ENCODE assay signal across 26 cellular contexts in the genomic region with DNA sequence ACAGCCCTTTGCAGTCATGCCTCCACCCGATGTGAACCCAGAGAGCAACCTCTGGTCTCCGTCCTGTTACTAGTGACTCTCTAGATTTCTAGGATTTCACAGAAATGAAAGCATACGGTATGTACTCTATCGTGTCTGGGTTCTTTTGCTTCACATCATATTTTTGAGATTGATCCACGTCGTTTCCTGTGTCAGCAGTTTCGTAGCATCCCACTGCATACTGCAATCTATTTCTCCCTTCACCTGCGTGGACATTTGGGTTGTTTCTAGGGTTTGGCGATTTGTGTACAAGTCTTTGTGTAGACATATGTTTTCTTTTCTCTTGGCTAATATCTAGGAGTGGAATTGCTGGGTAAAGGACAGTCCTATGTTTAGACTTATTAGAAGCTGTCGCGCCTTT.
A peak's percentile ranks its signal among the peaks of the same experiment; 100 is the strongest.
DNase-seq lines count a peak whose midpoint lies in the region; ATAC-seq, FAIRE-seq and TF ChIP-seq lines count a peak whose summit lies in the region.
"Had no signal": no experiment of that assay in that cellular context is flagged by ENCODE, and none has a peak within 500 bp of the region (broad histone marks: within the 10 kb centered on the region; RNA-seq: fewer than 3 reads in every experiment).

No MANE protein-coding gene starts in this region.

- H3K4me3 Mint-ChIP-seq in neural progenitor cell: peak overlapping the region; percentile 39
- H3K4me3 Mint-ChIP-seq: CD14-positive monocyte; CD4-positive, alpha-beta memory T cell; CD4-positive, CD25-positive, alpha-beta regulatory T cell; CD8-positive, alpha-beta memory T cell had no signal

- BruUV-seq in HepG2 (replicated peaks; lab: Mats Ljungman, UMichigan) (no TSS peak), K562 (replicated peaks; lab: Mats Ljungman, UMichigan) (no TSS peak)

- H2AFZ ChIP-seq in HepG2 (ENCODE audit: low read length): no peak overlapping the region
- H2AFZ ChIP-seq in K562 (ENCODE audit: low read depth, low read length): no peak overlapping the region
- no peak overlapping the region for H2AFZ ChIP-seq in neural progenitor cell (replicated peaks)

- H3K27ac ChIP-seq in HepG2 (ENCODE audit: extremely low read length, insufficient read depth, low read length) (no peak overlapping the region), right lobe of liver (no peak overlapping the region), K562 (ENCODE audit: extremely low read depth, low read depth, low read length) (no peak overlapping the region), neural progenitor cell (no peak overlapping the region)
- H3K27ac ChIP-seq: 22Rv1, BLaER1 had no signal

- TF ChIP-seq EP300 in HepG2 (IDR thresholded peaks at IDR 0.05; ENCODE audit: low read depth in 2 of 2, low read length in 2 of 2) (no peak), HepG2 (CRISPR knock-in tag; IDR thresholded peaks at IDR 0.05; ENCODE audit: borderline replicate concordance) (no peak), K562 (IDR thresholded peaks at IDR 0.05; ENCODE audit: low read length) (no peak)

- TF ChIP-seq POLR2A in HepG2 (IDR thresholded peaks at IDR 0.05; ENCODE audit: insufficient read depth in 1 of 2, low read depth in 2 of 2, low read length in 2 of 2): no peak
- no peak for TF ChIP-seq POLR2A in right lobe of liver (IDR thresholded peaks at IDR 0.05)
- no peak for TF ChIP-seq POLR2A in K562 (conservative IDR thresholded peaks at IDR 0.05)

- CTCF ChIA-PET in HepG2 (lab: Yijun Ruan, JAX; ENCODE audit: low intra/inter-chr PET ratio, low total read pairs) (no interaction called here), K562 (lab: Yijun Ruan, JAX; ENCODE audit: low intra/inter-chr PET ratio) (no interaction called here)

- peaks cover 20% of the 10 kb centered on the region for H3F3A ChIP-seq in neural progenitor cell (ENCODE audit: low read depth)

- TF ChIP-seq RAD21 in HepG2 (CRISPR knock-in tag; IDR thresholded peaks at IDR 0.05): no peak
- TF ChIP-seq RAD21 in K562 (CRISPR knock-in tag; conservative IDR thresholded peaks at IDR 0.05 in 1 of 2, IDR thresholded peaks at IDR 0.05 in 1 of 2): no peak

- H3K4me1 ChIP-seq in HepG2 (ENCODE audit: insufficient read depth, low read length): no peaks in the 10 kb centered on the region
- H3K4me1 ChIP-seq in right lobe of liver: no peaks in the 10 kb centered on the region
- no peaks in the 10 kb centered on the region for H3K4me1 ChIP-seq in K562 (replicated peaks in 1 of 2; ENCODE audit: control insufficient read depth in 2 of 2, insufficient read depth in 2 of 2, low read length in 2 of 2)
- peaks cover 43% of the 10 kb centered on the region for H3K4me1 ChIP-seq in neural progenitor cell
- H3K4me1 ChIP-seq: BLaER1 had no signal

- peak overlapping the region; percentile 34 for H3K27ac Mint-ChIP-seq in neural progenitor cell
- H3K27ac Mint-ChIP-seq: CD14-positive monocyte; CD4-positive, alpha-beta memory T cell; CD4-positive, CD25-positive, alpha-beta regulatory T cell; CD8-positive, alpha-beta memory T cell had no signal

- DNase-seq in HepG2 (ENCODE audit: low spot score): no peak
- no peak for DNase-seq in right lobe of liver
- DNase-seq in K562 (ENCODE audit: extremely low read depth in 1 of 4, low spot score in 3 of 4): no peak
- DNase-seq in neural progenitor cell (ENCODE audit: low spot score): no peak
- no peak for DNase-seq in NCI-H1436 (lab: John Stamatoyannopoulos, UW)
- DNase-seq: ACHN; BE2C; C1 segment of cervical spinal cord; CD4-positive, alpha-beta memory T cell; CD4-positive, CD25-positive, alpha-beta regulatory T cell; CD8-positive, alpha-beta memory T cell; COR-L47; DMS 273 treated with DMSO at 0.1 percent for 48 hours; DMS153; DMS53; DMS79; DND-41; EL; GDM1 had no signal

- in situ Hi-C loops in HepG2 (cut with HindIII; ENCODE audit: extremely low pct_ligation_motif_present, low pct_unique_long_range_greater_than_20kb): no loop called here
- in situ Hi-C loops in K562 (cut with MboI): no loop called here

- no peaks in the 10 kb centered on the region for H3K9me1 ChIP-seq in K562 (ENCODE audit: control insufficient read depth, insufficient read depth, low read length)

- no peaks in the 10 kb centered on the region for H3K36me3 Mint-ChIP-seq in neural progenitor cell
- H3K36me3 Mint-ChIP-seq: CD14-positive monocyte; CD4-positive, alpha-beta memory T cell; CD4-positive, CD25-positive, alpha-beta regulatory T cell; CD8-positive, alpha-beta memory T cell had no signal

- no peak for ATAC-seq in HepG2
- no peak for ATAC-seq in right lobe of liver
- no peak for ATAC-seq in K562
- ATAC-seq in HG02885 (IDR thresholded peaks at IDR 0.05; ENCODE audit: poor library complexity, unreplicated experiment): no peak
- ATAC-seq in HG03521 (IDR thresholded peaks at IDR 0.05; ENCODE audit: unreplicated experiment): no peak
- ATAC-seq: GM12878 had no signal

- H3K4me1 Mint-ChIP-seq in neural progenitor cell: peaks cover 22% of the 10 kb centered on the region
- H3K4me1 Mint-ChIP-seq: CD14-positive monocyte; CD4-positive, alpha-beta memory T cell; CD4-positive, CD25-positive, alpha-beta regulatory T cell; CD8-positive, alpha-beta memory T cell had no signal

- H4K20me1 ChIP-seq in HepG2 (ENCODE audit: insufficient read depth, low read length) (no peaks in the 10 kb centered on the region), K562 (replicated peaks; ENCODE audit: control insufficient read depth, insufficient read depth, low read length) (peaks cover 20% of the 10 kb centered on the region; the same call in 1 of the 2 replicates), neural progenitor cell (ENCODE audit: low read depth) (no peaks in the 10 kb centered on the region)
- H4K20me1 ChIP-seq: BLaER1 had no signal

- POLR2A ChIA-PET in HepG2 (lab: Yijun Ruan, JAX) (no interaction called here), K562 (lab: Yijun Ruan, JAX) (no interaction called here)

- TF ChIP-seq CTCF in HepG2 (CRISPR knock-in tag; IDR thresholded peaks at IDR 0.05) (no peak), right lobe of liver (IDR thresholded peaks at IDR 0.05) (no peak), K562 (IDR thresholded peaks at IDR 0.05 in 2 of 3, conservative IDR thresholded peaks at IDR 0.05 in 1 of 3; ENCODE audit: insufficient read depth in 2 of 3, low read depth in 1 of 3, low read length in 3 of 3) (no peak), neural progenitor cell (IDR thresholded peaks at IDR 0.05) (no peak)

- peaks cover 22% of the 10 kb centered on the region for H3K27me3 Mint-ChIP-seq in neural progenitor cell (ENCODE audit: insufficient read depth, low read depth)
- H3K27me3 Mint-ChIP-seq: CD4-positive, CD25-positive, alpha-beta regulatory T cell had no signal

- intact Hi-C loops in HepG2 (cut with micrococcal nuclease; ENCODE audit: unreplicated experiment): no loop called here
- intact Hi-C loops in right lobe of liver (cut with DNase I): no loop called here
- intact Hi-C loops in K562 (cut with micrococcal nuclease): no loop called here

- H3K4me3 ChIP-seq in HepG2 (replicated peaks in 1 of 3; ENCODE audit: insufficient read depth in 1 of 3, low read depth in 2 of 3, low read length in 3 of 3) (no peak overlapping the region), right lobe of liver (no peak overlapping the region), K562 (no peak overlapping the region), neural progenitor cell (no peak overlapping the region)
- H3K4me3 ChIP-seq: BLaER1, GM12878 had no signal

- H3K9ac ChIP-seq in HepG2 (ENCODE audit: insufficient read depth, low read depth, low read length) (no peak overlapping the region), K562 (ENCODE audit: insufficient read depth in 1 of 2, low read depth in 2 of 2, low read length in 2 of 2) (no peak overlapping the region), neural progenitor cell (no peak overlapping the region)
- H3K9ac ChIP-seq: BLaER1 had no signal

- H3K9me3 ChIP-seq in HepG2 (ENCODE audit: low read length) (no peaks in the 10 kb centered on the region), right lobe of liver (no peaks in the 10 kb centered on the region), K562 (replicated peaks; ENCODE audit: control insufficient read depth, insufficient read depth, low read depth, low read length) (no peaks in the 10 kb centered on the region), neural progenitor cell (ENCODE audit: low read depth) (no peaks in the 10 kb centered on the region)
- H3K9me3 ChIP-seq: BE2C, BLaER1 had no signal

- H3K79me2 ChIP-seq in HepG2 (ENCODE audit: insufficient read depth, low read length) (no peaks in the 10 kb centered on the region), K562 (ENCODE audit: control insufficient read depth, insufficient read depth, low read length) (no peaks in the 10 kb centered on the region), neural progenitor cell (ENCODE audit: low read depth) (no peaks in the 10 kb centered on the region)

- no peaks in the 10 kb centered on the region for H3K36me3 ChIP-seq in HepG2 (replicated peaks in 1 of 2; ENCODE audit: control insufficient read depth in 1 of 2, insufficient read depth in 2 of 2, low read length in 2 of 2)
- H3K36me3 ChIP-seq in right lobe of liver: no peaks in the 10 kb centered on the region
- H3K36me3 ChIP-seq in K562 (ENCODE audit: control insufficient read depth, insufficient read depth, low read length): no peaks in the 10 kb centered on the region
- H3K36me3 ChIP-seq in neural progenitor cell: no peaks in the 10 kb centered on the region
- H3K36me3 ChIP-seq: BE2C, BLaER1 had no signal

- H3K27me3 ChIP-seq in HepG2 (ENCODE audit: control insufficient read depth in 1 of 2, insufficient read depth in 2 of 2, low read length in 2 of 2): peaks cover 1 to 19% of the 10 kb centered on the region in 2 experiments; a peak in 3 of 5 replicates
- H3K27me3 ChIP-seq in right lobe of liver: no peaks in the 10 kb centered on the region
- H3K27me3 ChIP-seq in K562 (ENCODE audit: control insufficient read depth in 2 of 2, insufficient read depth in 2 of 2, low read length in 2 of 2): peaks cover 13 to 64% of the 10 kb centered on the region in 2 experiments
- H3K27me3 ChIP-seq in neural progenitor cell: no peaks in the 10 kb centered on the region
- H3K27me3 ChIP-seq: BE2C, BLaER1 had no signal

- 29% methylated on average over 11 of the region's 11 CpGs for WGBS in HepG2 (ENCODE audit: low lambda C conversion rate)
- WGBS in right lobe of liver (ENCODE audit: insufficient coverage, low coverage, low lambda C conversion rate, missing lambda C conversion rate): 75% methylated on average over 11 of the region's 11 CpGs
- WGBS in K562 (ENCODE audit: insufficient coverage, low coverage, missing lambda C conversion rate): 6% methylated on average over 11 of the region's 11 CpGs

- FAIRE-seq in HepG2 (lab: Jason Lieb, UNC) (no peak), K562 (lab: Jason Lieb, UNC) (no peak)
- FAIRE-seq: GM12878, GM19239 had no signal

- H3K4me2 ChIP-seq in HepG2 (ENCODE audit: low read depth, low read length) (no peak overlapping the region), K562 (ENCODE audit: insufficient read depth, low read length) (no peak overlapping the region), neural progenitor cell (no peak overlapping the region)
- H3K4me2 ChIP-seq: BLaER1 had no signal

- no peaks in the 10 kb centered on the region for H3K9me3 Mint-ChIP-seq in neural progenitor cell
- H3K9me3 Mint-ChIP-seq: CD14-positive monocyte; CD4-positive, alpha-beta memory T cell; CD4-positive, CD25-positive, alpha-beta regulatory T cell; CD8-positive, alpha-beta memory T cell had no signal

TF ChIP-seq in K562, 482 proteins besides CTCF, POLR2A, EP300 and RAD21 (continues in another document):
- TF ChIP-seq U2AF1 (optimal IDR thresholded peaks at IDR 0.05; ENCODE audit: low read depth, low read length): no peak

Comparison
In these comparisons a context has a peak if more than half of its experiments do, and no peak if none do; other contexts are left out.
1. Of the 241 proteins assayed by ChIP-seq in both HepG2 and K562: peak only in HepG2: none; only in K562: MAFG; in both: MAFF and MAFK; in neither: 238.